ENCODE assay signal across 2 cellular contexts in the genomic region with DNA sequence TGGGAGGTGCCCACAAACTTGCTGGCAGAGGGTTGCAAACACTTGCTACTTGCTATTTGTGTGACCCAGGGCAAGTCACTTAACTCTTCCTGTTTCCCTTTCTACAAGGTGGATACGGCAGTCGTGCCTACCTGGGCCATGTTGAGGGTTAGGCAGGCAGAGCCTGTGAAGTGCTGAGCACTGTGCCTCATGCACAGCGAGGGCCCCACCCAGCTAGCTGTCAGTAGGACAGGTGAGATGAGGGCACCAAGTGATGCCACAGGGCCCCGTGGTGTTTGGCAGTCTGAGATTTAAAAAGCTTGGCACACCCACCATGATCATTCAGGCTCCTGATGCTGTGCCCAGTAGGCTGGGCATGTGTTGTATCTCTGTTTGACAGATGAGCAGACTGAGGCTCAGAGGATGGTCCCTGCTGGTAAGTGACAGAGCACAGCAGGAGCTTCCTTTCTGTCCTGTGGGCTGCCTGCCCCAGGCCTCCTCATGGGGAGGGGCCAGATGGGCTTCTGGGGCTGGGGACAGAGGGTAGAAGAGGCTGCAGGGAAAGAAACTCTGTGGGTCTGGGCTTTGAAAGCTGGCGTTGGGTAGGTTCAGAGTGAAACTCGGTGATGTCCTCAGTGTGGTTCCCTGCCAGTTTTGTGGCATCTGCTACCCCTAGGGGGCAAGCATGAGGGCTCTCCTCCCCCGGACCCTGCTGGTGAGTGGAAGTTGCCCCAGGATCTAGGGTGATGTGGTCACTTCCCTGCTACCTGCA.
TF ChIP-seq lines count a peak whose summit lies in the region.

No MANE protein-coding gene starts in this region.

TF ChIP-seq in HCT116, 20 proteins besides CTCF, POLR2A, EP300 and RAD21:
- TF ChIP-seq SRF (IDR thresholded peaks at IDR 0.05; ENCODE audit: low read depth) (no peak), EGR1 (IDR thresholded peaks at IDR 0.05; ENCODE audit: low read depth) (no peak), MAX (IDR thresholded peaks at IDR 0.05) (no peak), JUND (IDR thresholded peaks at IDR 0.05) (no peak), SIN3A (IDR thresholded peaks at IDR 0.05; ENCODE audit: low read depth) (no peak), CEBPB (IDR thresholded peaks at IDR 0.05; ENCODE audit: low read depth) (no peak), EZH2phosphoT487 (IDR thresholded peaks at IDR 0.05; ENCODE audit: borderline replicate concordance) (no peak), ELF1 (IDR thresholded peaks at IDR 0.05; ENCODE audit: borderline replicate concordance, low read depth) (no peak), CBX3 (IDR thresholded peaks at IDR 0.05; ENCODE audit: low read depth) (no peak), EZH2 (IDR thresholded peaks at IDR 0.05) (no peak), FOSL1 (IDR thresholded peaks at IDR 0.05; ENCODE audit: low read depth) (no peak), SP1 (IDR thresholded peaks at IDR 0.05; ENCODE audit: low read depth) (no peak), YY1 (IDR thresholded peaks at IDR 0.05; ENCODE audit: extremely low read depth, insufficient replicate concordance, low read depth, low read length) (no peak)
- TF ChIP-seq, protein P1, sequence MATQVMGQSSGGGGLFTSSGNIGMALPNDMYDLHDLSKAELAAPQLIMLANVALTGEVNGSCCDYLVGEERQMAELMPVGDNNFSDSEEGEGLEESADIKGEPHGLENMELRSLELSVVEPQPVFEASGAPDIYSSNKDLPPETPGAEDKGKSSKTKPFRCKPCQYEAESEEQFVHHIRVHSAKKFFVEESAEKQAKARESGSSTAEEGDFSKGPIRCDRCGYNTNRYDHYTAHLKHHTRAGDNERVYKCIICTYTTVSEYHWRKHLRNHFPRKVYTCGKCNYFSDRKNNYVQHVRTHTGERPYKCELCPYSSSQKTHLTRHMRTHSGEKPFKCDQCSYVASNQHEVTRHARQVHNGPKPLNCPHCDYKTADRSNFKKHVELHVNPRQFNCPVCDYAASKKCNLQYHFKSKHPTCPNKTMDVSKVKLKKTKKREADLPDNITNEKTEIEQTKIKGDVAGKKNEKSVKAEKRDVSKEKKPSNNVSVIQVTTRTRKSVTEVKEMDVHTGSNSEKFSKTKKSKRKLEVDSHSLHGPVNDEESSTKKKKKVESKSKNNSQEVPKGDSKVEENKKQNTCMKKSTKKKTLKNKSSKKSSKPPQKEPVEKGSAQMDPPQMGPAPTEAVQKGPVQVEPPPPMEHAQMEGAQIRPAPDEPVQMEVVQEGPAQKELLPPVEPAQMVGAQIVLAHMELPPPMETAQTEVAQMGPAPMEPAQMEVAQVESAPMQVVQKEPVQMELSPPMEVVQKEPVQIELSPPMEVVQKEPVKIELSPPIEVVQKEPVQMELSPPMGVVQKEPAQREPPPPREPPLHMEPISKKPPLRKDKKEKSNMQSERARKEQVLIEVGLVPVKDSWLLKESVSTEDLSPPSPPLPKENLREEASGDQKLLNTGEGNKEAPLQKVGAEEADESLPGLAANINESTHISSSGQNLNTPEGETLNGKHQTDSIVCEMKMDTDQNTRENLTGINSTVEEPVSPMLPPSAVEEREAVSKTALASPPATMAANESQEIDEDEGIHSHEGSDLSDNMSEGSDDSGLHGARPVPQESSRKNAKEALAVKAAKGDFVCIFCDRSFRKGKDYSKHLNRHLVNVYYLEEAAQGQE (IDR thresholded peaks at IDR 0.05; ENCODE audit: low read depth), result no peak
- TF ChIP-seq, protein P2, sequence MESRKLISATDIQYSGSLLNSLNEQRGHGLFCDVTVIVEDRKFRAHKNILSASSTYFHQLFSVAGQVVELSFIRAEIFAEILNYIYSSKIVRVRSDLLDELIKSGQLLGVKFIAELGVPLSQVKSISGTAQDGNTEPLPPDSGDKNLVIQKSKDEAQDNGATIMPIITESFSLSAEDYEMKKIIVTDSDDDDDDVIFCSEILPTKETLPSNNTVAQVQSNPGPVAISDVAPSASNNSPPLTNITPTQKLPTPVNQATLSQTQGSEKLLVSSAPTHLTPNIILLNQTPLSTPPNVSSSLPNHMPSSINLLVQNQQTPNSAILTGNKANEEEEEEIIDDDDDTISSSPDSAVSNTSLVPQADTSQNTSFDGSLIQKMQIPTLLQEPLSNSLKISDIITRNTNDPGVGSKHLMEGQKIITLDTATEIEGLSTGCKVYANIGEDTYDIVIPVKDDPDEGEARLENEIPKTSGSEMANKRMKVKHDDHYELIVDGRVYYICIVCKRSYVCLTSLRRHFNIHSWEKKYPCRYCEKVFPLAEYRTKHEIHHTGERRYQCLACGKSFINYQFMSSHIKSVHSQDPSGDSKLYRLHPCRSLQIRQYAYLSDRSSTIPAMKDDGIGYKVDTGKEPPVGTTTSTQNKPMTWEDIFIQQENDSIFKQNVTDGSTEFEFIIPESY (IDR thresholded peaks at IDR 0.05; ENCODE audit: extremely low read depth, insufficient replicate concordance, low read length), result no peak

TF ChIP-seq in SK-N-SH, 30 proteins besides CTCF, POLR2A, EP300 and RAD21:
- no peak for TF ChIP-seq GATA2 (CRISPR knock-in tag; IDR thresholded peaks at IDR 0.05)
- TF ChIP-seq, protein P3, sequence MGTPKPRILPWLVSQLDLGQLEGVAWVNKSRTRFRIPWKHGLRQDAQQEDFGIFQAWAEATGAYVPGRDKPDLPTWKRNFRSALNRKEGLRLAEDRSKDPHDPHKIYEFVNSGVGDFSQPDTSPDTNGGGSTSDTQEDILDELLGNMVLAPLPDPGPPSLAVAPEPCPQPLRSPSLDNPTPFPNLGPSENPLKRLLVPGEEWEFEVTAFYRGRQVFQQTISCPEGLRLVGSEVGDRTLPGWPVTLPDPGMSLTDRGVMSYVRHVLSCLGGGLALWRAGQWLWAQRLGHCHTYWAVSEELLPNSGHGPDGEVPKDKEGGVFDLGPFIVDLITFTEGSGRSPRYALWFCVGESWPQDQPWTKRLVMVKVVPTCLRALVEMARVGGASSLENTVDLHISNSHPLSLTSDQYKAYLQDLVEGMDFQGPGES (IDR thresholded peaks at IDR 0.05; ENCODE audit: low read depth, low read length), result no peak
- peak; percentile 20; the same call in 1 of the 2 replicates for TF ChIP-seq MXI1 (IDR thresholded peaks at IDR 0.05; ENCODE audit: low read depth, low read length)
- TF ChIP-seq SMC3 (IDR thresholded peaks at IDR 0.05; ENCODE audit: low read depth, low read length), result peak; percentile 33; the same call in 1 of the 2 replicates
TF ChIP-seq in SK-N-SH: peak in this region for 2.
